In the genomic region with DNA sequence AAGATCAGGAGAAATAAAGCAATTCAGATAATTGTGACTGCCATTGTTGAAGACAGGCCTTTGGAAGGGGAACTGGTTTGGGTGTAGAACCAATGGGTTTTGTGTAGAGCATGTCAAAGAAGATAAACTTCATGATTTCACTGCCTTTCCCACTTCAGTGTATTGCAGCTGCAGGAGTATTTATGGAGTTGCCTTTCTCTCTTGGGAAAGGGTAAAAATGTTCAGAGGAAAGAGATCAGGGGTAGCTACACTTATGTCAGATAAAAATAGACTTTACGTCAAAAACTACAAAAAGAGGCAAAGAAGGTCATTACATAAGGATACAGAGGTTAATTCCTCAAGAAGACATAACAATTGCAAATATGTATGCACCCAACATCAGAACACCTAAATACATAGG, we compare ENCODE assay signal across 13 cellular contexts.
"Had no signal": no experiment of that assay in that cellular context is flagged by ENCODE, and none has a peak within 500 bp of the region (broad histone marks: within the 10 kb centered on the region; RNA-seq: fewer than 3 reads in every experiment).

No MANE protein-coding gene starts in this region.

- H3K4me3 ChIP-seq: colonic mucosa had no signal

- H3K4me1 ChIP-seq: colonic mucosa had no signal

- H3K9me3 ChIP-seq: colonic mucosa had no signal

- H3K27ac ChIP-seq: brain microvascular endothelial cell, colonic mucosa had no signal

- H3K36me3 ChIP-seq: brain microvascular endothelial cell, colonic mucosa had no signal

- H3K4me3 Mint-ChIP-seq: activated CD8-positive, alpha-beta T cell treated with anti-CD3 and anti-CD28 coated beads for 36 hours; activated naive CD8-positive, alpha-beta T cell; activated T-cell treated with anti-CD3 and anti-CD28 coated beads, Interleukin-2, amount 50 U/mL, for 4 hours; activated T-helper 17 cell treated with anti-CD3 and anti-CD28 coated beads, Interleukin-2, amount 50 U/mL, for 72 hours; endodermal cell had no signal

- H3K27me3 ChIP-seq: brain microvascular endothelial cell, colonic mucosa had no signal

- DNase-seq: activated CD4-positive, CD25-positive, alpha-beta regulatory T cell treated with anti-CD3 and anti-CD28 coated beads, Interleukin-2, amount 50 U/mL, for 72 hours; amniotic stem cell; cerebellar nuclear complex had no signal

- H3K27me3 Mint-ChIP-seq: activated CD8-positive, alpha-beta T cell treated with anti-CD3 and anti-CD28 coated beads for 36 hours; activated naive CD8-positive, alpha-beta T cell; activated T-helper 17 cell treated with anti-CD3 and anti-CD28 coated beads, Interleukin-2, amount 50 U/mL, for 72 hours had no signal

- H3K36me3 Mint-ChIP-seq: activated naive CD8-positive, alpha-beta T cell had no signal

- H3K27ac Mint-ChIP-seq: activated CD8-positive, alpha-beta T cell treated with anti-CD3 and anti-CD28 coated beads for 36 hours; activated naive CD8-positive, alpha-beta T cell; activated T-helper 17 cell treated with anti-CD3 and anti-CD28 coated beads, Interleukin-2, amount 50 U/mL, for 72 hours; endodermal cell had no signal

- FAIRE-seq: astrocyte, bronchial epithelial cell, frontal cortex had no signal

- H3K9me3 Mint-ChIP-seq: activated CD8-positive, alpha-beta T cell treated with anti-CD3 and anti-CD28 coated beads for 36 hours; activated T-cell treated with anti-CD3 and anti-CD28 coated beads, Interleukin-2, amount 50 U/mL, for 4 hours; activated T-helper 17 cell treated with anti-CD3 and anti-CD28 coated beads, Interleukin-2, amount 50 U/mL, for 72 hours; endodermal cell had no signal
